Comparison of ENCODE assay signal across 22 cellular contexts in genomic region chrX:153477458-153477857, GRCh38. TPM values are rescaled to one million over a fixed set of nuclear protein-coding genes. Genes with fewer than 3 reads are reported as not detected.
A peak's percentile ranks its signal among the peaks of the same experiment; 100 is the strongest.
DNase-seq lines count a peak whose midpoint lies in the region; ATAC-seq and TF ChIP-seq lines count a peak whose summit lies in the region.
"Had no signal": no experiment of that assay in that cellular context is flagged by ENCODE, and none has a peak within 500 bp of the region (broad histone marks: within the 10 kb centered on the region; RNA-seq: fewer than 3 reads in every experiment).

No MANE protein-coding gene starts in this region.

- intact Hi-C loops in heart left ventricle (cut with DNase I) (no loop called here), cardiac septum (cut with DNase I) (loop anchor here (2.0 kb wide), 1 partner anchor 17 kb away; the partner anchor contains the start of gene BGN)

- no peak overlapping the region for H2BK5ac ChIP-seq in mesenchymal stem cell (ENCODE audit: low read depth, low read length, poor library complexity, severe bottlenecking)

- H3K36me3 ChIP-seq in heart left ventricle (no peaks in the 10 kb centered on the region), mesenchymal stem cell (ENCODE audit: control insufficient read depth in 1 of 2, insufficient read depth in 2 of 2, low read depth in 1 of 2, low read length in 2 of 2) (no peaks in the 10 kb centered on the region), upper lobe of left lung (no peaks in the 10 kb centered on the region)
- H3K36me3 ChIP-seq: sigmoid colon had no signal

- H2BK15ac ChIP-seq in mesenchymal stem cell (ENCODE audit: low read depth, poor library complexity, severe bottlenecking): no peak overlapping the region

- H3K4ac ChIP-seq in mesenchymal stem cell (ENCODE audit: low read depth in 1 of 2, low read length in 2 of 2): no peak overlapping the region

- H3K27me3 ChIP-seq in heart left ventricle: peaks cover 0 to 2% (median 0%) of the 10 kb centered on the region in 9 donors
- peaks cover 0 to 4% of the 10 kb centered on the region in 2 experiments for H3K27me3 ChIP-seq in mesenchymal stem cell (ENCODE audit: control insufficient read depth in 1 of 2, insufficient read depth in 1 of 2, low read length in 2 of 2)
- peaks cover 0 to 4% (median 0%) of the 10 kb centered on the region in 4 donors for H3K27me3 ChIP-seq in upper lobe of left lung
- H3K27me3 ChIP-seq: sigmoid colon had no signal

- H3K18ac ChIP-seq in mesenchymal stem cell (ENCODE audit: low read depth in 1 of 2, low read length in 2 of 2): peak overlapping the region in 1 of 2 experiments; percentile 88

- 66 to 84% (median 77%) methylated on average over 1 to 7 of the region's 7 CpGs for WGBS in heart left ventricle, 4 donors
- WGBS in mesenchymal stem cell: 86% methylated on average over 7 of the region's 7 CpGs
- 52% methylated on average over 7 of the region's 7 CpGs; no CpG with 5 or more reads in 1 of the 2 donors for WGBS in upper lobe of left lung, 2 donors

- H3K4me3 ChIP-seq in heart left ventricle (no peak overlapping the region), mesenchymal stem cell (ENCODE audit: insufficient read depth in 1 of 2, low read depth in 1 of 2, low read length in 2 of 2) (peak overlapping the region in 1 of 2 experiments; percentile 24), upper lobe of left lung (no peak overlapping the region)
- H3K4me3 ChIP-seq: GM23338, sigmoid colon had no signal

- H2AFZ ChIP-seq in mesenchymal stem cell (ENCODE audit: low read depth, low read length): no peak overlapping the region
- H2AFZ ChIP-seq: GM23338, parathyroid adenoma had no signal

- H3K9ac ChIP-seq in mesenchymal stem cell (ENCODE audit: low read length): peak overlapping the region; percentile 9
- H3K9ac ChIP-seq: parathyroid adenoma had no signal

- H3K14ac ChIP-seq in mesenchymal stem cell (ENCODE audit: low read length in 2 of 2): no peak overlapping the region

- peak overlapping the region in 1 of 2 experiments; percentile 67 for H2BK12ac ChIP-seq in mesenchymal stem cell (ENCODE audit: low read length in 2 of 2)

- TF ChIP-seq CTCF in heart left ventricle (IDR thresholded peaks at IDR 0.05): no peak
- no peak for TF ChIP-seq CTCF in upper lobe of left lung (IDR thresholded peaks at IDR 0.05)

- no peak overlapping the region for H4K8ac ChIP-seq in mesenchymal stem cell (ENCODE audit: low read length)

- H3K4me2 ChIP-seq in mesenchymal stem cell (ENCODE audit: low read length, poor library complexity, severe bottlenecking): no peak overlapping the region
- H3K4me2 ChIP-seq: GM23338 had no signal

- TF ChIP-seq EP300 in upper lobe of left lung (IDR thresholded peaks at IDR 0.05): no peak

- H3K4me1 ChIP-seq in heart left ventricle (peaks cover 0 to 32% (median 5%) of the 10 kb centered on the region in 12 donors), mesenchymal stem cell (ENCODE audit: control insufficient read depth, insufficient read depth, low read depth, low read length) (peaks cover 14% of the 10 kb centered on the region), upper lobe of left lung (peaks cover 0 to 10% (median 6%) of the 10 kb centered on the region in 4 donors)
- H3K4me1 ChIP-seq: parathyroid adenoma had no signal

- no peak for DNase-seq in heart left ventricle
- no peak for DNase-seq in cardiac septum (ENCODE audit: low spot score)
- no peak for DNase-seq in mesenchymal stem cell
- no peak for DNase-seq in upper lobe of left lung
- DNase-seq in NCI-H1694 (lab: John Stamatoyannopoulos, UW): no peak
- no peak for DNase-seq in hepatic stellate cell (ENCODE audit: low spot score)
- DNase-seq: 8988T; activated CD4-positive, alpha-beta T cell treated with anti-CD3 and anti-CD28 coated beads, Interleukin-2, amount 50 U/mL, for 1 hour; Calu3; cerebellar nuclear complex; NCI-H510A treated with DMSO at 0.1 percent for 48 hours; NK-92 treated with Interleukin-12 subunit alpha and Interleukin-12 subunit beta, amount 100 ng/mL, for 24 hours; sigmoid colon had no signal

- H3K9me3 ChIP-seq in heart left ventricle (no peaks in the 10 kb centered on the region), mesenchymal stem cell (ENCODE audit: control insufficient read depth, low read length) (no peaks in the 10 kb centered on the region), upper lobe of left lung (no peaks in the 10 kb centered on the region)
- H3K9me3 ChIP-seq: sigmoid colon had no signal

- no peak overlapping the region for H2BK120ac ChIP-seq in mesenchymal stem cell (ENCODE audit: low read depth, low read length)

- ATAC-seq in heart left ventricle (no peak), SK-N-SH treated with all-trans-retinoic acid at 6 μM for 48 hours (peak; percentile 30), upper lobe of left lung (ENCODE audit: low FRiP score in 2 of 2) (no peak), HG03280 (IDR thresholded peaks at IDR 0.05; ENCODE audit: unreplicated experiment) (no peak)
- ATAC-seq: activated naive CD4-positive, alpha-beta T cell treated with anti-CD3 and anti-CD28 coated beads, Interleukin-2, amount 50 U/mL, for 72 hours; esophagus mucosa; GM23338; natural killer cell treated with Interleukin-12 subunit alpha and Interleukin-12 subunit beta and Interleukin-15 and Interleukin-18, amount 100 ng/mL, for 72 hours had no signal

- H3K23ac ChIP-seq in mesenchymal stem cell (ENCODE audit: low read length in 2 of 2): no peak overlapping the region

- peak overlapping the region; percentile 69 for H4K91ac ChIP-seq in mesenchymal stem cell (ENCODE audit: low read length)

- H3K79me1 ChIP-seq in mesenchymal stem cell (replicated peaks; ENCODE audit: low read length, poor library complexity, severe bottlenecking): no peaks in the 10 kb centered on the region

- no peak overlapping the region for H2AK5ac ChIP-seq in mesenchymal stem cell (ENCODE audit: low read length, severe bottlenecking)

- TF ChIP-seq POLR2A in heart left ventricle (IDR thresholded peaks at IDR 0.05) (no peak), upper lobe of left lung (IDR thresholded peaks at IDR 0.05) (no peak)

- peak overlapping the region in 11 of 12 donors; percentile 7 to 90 (median 67) for H3K27ac ChIP-seq in heart left ventricle
- no peak overlapping the region for H3K27ac ChIP-seq in mesenchymal stem cell (ENCODE audit: low read length, poor library complexity, severe bottlenecking)
- peak overlapping the region in 3 of 4 donors; percentile 18 to 61 (median 30) for H3K27ac ChIP-seq in upper lobe of left lung
- H3K27ac ChIP-seq: parathyroid adenoma had no signal

TF ChIP-seq in SK-N-SH treated with all-trans-retinoic acid at 6 μM for 48 hours, 23 proteins besides CTCF, POLR2A, EP300 and RAD21:
- no peak for TF ChIP-seq TCF4 (CRISPR knock-in tag; IDR thresholded peaks at IDR 0.05; ENCODE audit: borderline replicate concordance)
- TF ChIP-seq TSHZ2 (CRISPR knock-in tag; IDR thresholded peaks at IDR 0.05): no peak
- no peak for TF ChIP-seq ZNF70 (CRISPR knock-in tag; IDR thresholded peaks at IDR 0.05)

RNA-seq across cellular contexts. Expression of gene HAUS7, which starts 7.1 kb away (rescaled TPM):
- total RNA-seq in heart left ventricle: 10 to 100 TPM; 15.3 to 28.2 (median 19.5) TPM
- 10 to 100 TPM; 23.9 to 25.8 TPM for polyA plus RNA-seq in heart left ventricle
- total RNA-seq in cardiac septum: 13.4 TPM
- 6.9 TPM for polyA plus RNA-seq in mesenchymal stem cell (2013, experiment 1 of 2)
- polyA plus RNA-seq in mesenchymal stem cell (2013, experiment 2 of 2): 7.2 TPM
- total RNA-seq in upper lobe of left lung: 10 to 100 TPM in 5 of 6 donors, 1 to 10 TPM in 1; 3.7 to 61.8 (median 23.0) TPM

RNA-seq across cellular contexts. Expression of gene BGN, which starts 17.3 kb away (rescaled TPM):
- total RNA-seq in heart left ventricle (100 to 1,000 TPM in 2 of 9 donors, 10 to 100 TPM in 7; 55.7 to 264 (median 76.9) TPM), cardiac septum (175 TPM), upper lobe of left lung (100 to 1,000 TPM in 3 of 6 donors, 10 to 100 TPM in 3; 13.0 to 251 (median 86.3) TPM)
- 10 to 100 TPM; 57.9 to 86.3 TPM for polyA plus RNA-seq in heart left ventricle
- polyA plus RNA-seq in mesenchymal stem cell (2013, experiment 1 of 2): 9.9 TPM
- polyA plus RNA-seq in mesenchymal stem cell (2013, experiment 2 of 2): 8.6 TPM
- total RNA-seq: activated naive CD4-positive, alpha-beta T cell treated with anti-CD3 and anti-CD28 coated beads, Interleukin-2, amount 50 U/mL, for 72 hours; Calu3; natural killer cell treated with Interleukin-12 subunit alpha and Interleukin-12 subunit beta and Interleukin-15 and Interleukin-18, amount 100 ng/mL, for 72 hours had no signal
- polyA plus RNA-seq: IgD-negative memory B cell had no signal

RNA-seq across cellular contexts. Expression of gene TREX2, which starts 31.6 kb away (rescaled TPM):
- under 1 TPM in 6 of 9 donors, not detected in 3; 0.22 to 0.48 (median 0.29) TPM for total RNA-seq in heart left ventricle
- polyA plus RNA-seq in heart left ventricle: under 1 TPM; 0.23 to 0.32 TPM
- 0.19 TPM for total RNA-seq in cardiac septum
- polyA plus RNA-seq in mesenchymal stem cell (2013, experiment 1 of 2): 0.03 TPM
- 0.10 TPM for polyA plus RNA-seq in mesenchymal stem cell (2013, experiment 2 of 2)
- 1 to 10 TPM in 5 of 6 donors, under 1 TPM in 1; 0.97 to 7.3 (median 2.8) TPM for total RNA-seq in upper lobe of left lung

RNA-seq across cellular contexts. Expression of gene ATP2B3, which starts 40.0 kb away (rescaled TPM):
- total RNA-seq in heart left ventricle: under 1 TPM in 1 of 9 donors, not detected in 8; 0.12 TPM
- not detected for polyA plus RNA-seq in heart left ventricle
- 0.16 TPM for total RNA-seq in cardiac septum
- 0.06 TPM for polyA plus RNA-seq in mesenchymal stem cell (2013, experiment 1 of 2)
- polyA plus RNA-seq in mesenchymal stem cell (2013, experiment 2 of 2): not detected
- total RNA-seq in upper lobe of left lung: under 1 TPM in 4 of 6 donors, not detected in 2; 0.10 to 0.55 (median 0.33) TPM
- total RNA-seq: activated naive CD4-positive, alpha-beta T cell treated with anti-CD3 and anti-CD28 coated beads, Interleukin-2, amount 50 U/mL, for 72 hours; Calu3; esophagus mucosa; natural killer cell treated with Interleukin-12 subunit alpha and Interleukin-12 subunit beta and Interleukin-15 and Interleukin-18, amount 100 ng/mL, for 72 hours; subcutaneous adipose tissue had no signal
- polyA plus RNA-seq: GM23338, IgD-negative memory B cell had no signal
